Comparison of ENCODE assay signal across 23 cellular contexts in genomic region chr2:10777842-10778723, GRCh38. TPM values are rescaled to one million over a fixed set of nuclear protein-coding genes. Genes with fewer than 3 reads are reported as not detected.
DNase-seq lines count a peak whose midpoint lies in the region; ATAC-seq, FAIRE-seq and TF ChIP-seq lines count a peak whose summit lies in the region.
"Had no signal": no experiment of that assay in that cellular context is flagged by ENCODE, and none has a peak within 500 bp of the region (broad histone marks: within the 10 kb centered on the region; RNA-seq: fewer than 3 reads in every experiment).

No MANE protein-coding gene starts in this region.

- H3K14ac ChIP-seq in neuronal stem cell (ENCODE audit: low read length), result peak overlapping the region; percentile 56

- no peak overlapping the region for H2BK5ac ChIP-seq in neuronal stem cell (ENCODE audit: low read length)

- H3K4me1 ChIP-seq in GM23338 (ENCODE audit: insufficient read depth) (peaks cover 5% of the 10 kb centered on the region; the same call in 1 of the 2 replicates), neuronal stem cell (ENCODE audit: control insufficient read depth in 2 of 2, insufficient read depth in 1 of 2, low read depth in 1 of 2, low read length in 2 of 2) (peaks cover 0 to 13% of the 10 kb centered on the region in 2 donors)
- no peaks in the 10 kb centered on the region for H3K4me1 ChIP-seq in CD8-positive, alpha-beta T cell (ENCODE audit: insufficient read depth, low read length)

- H3K27ac ChIP-seq in GM23338 (ENCODE audit: low read depth) (0 out of 2 replicates have a peak overlapping the region, but pooled peaks have one; percentile 59), neuronal stem cell (replicated peaks; ENCODE audit: low read length) (no peak overlapping the region), coronary artery (no peak overlapping the region)
- H3K27ac ChIP-seq in CD8-positive, alpha-beta T cell (ENCODE audit: low read depth, low read length), result no peak overlapping the region
- H3K27ac ChIP-seq: neutrophil, PC-9 had no signal

- H4K8ac ChIP-seq in neuronal stem cell (ENCODE audit: low read depth, low read length), result no peak overlapping the region

- ATAC-seq in GM23338, result no peak
- ATAC-seq in left ventricle myocardium superior, result peak; percentile 53
- no peak for ATAC-seq in CD8-positive, alpha-beta T cell
- ATAC-seq: mucosa of descending colon had no signal

- peaks cover 18% of the 10 kb centered on the region for H4K20me1 ChIP-seq in GM23338 (replicated peaks; ENCODE audit: insufficient read depth)

- H3K9me2 ChIP-seq in GM23338 (ENCODE audit: insufficient read depth), result no peaks in the 10 kb centered on the region

- in situ Hi-C loops in ACHN (cut with HindIII; ENCODE audit: low pct_ligation_motif_present, low pct_unique_long_range_greater_than_20kb, low sequenced_read_pairs), result no loop called here

- H3K4me1 Mint-ChIP-seq in GM23338, result peaks cover 4% of the 10 kb centered on the region; the same call in 2 of the 3 replicates
- H3K4me1 Mint-ChIP-seq in CD8-positive, alpha-beta T cell (ENCODE audit: low read depth), result no peaks in the 10 kb centered on the region
- H3K4me1 Mint-ChIP-seq: activated naive CD4-positive, alpha-beta T cell treated with anti-CD3 and anti-CD28 coated beads, Interleukin-2, amount 10 ng/mL, durations not matched to agents 7 days and 5 days had no signal

- intact Hi-C loops in left ventricle myocardium superior (cut with micrococcal nuclease), result no loop called here
- intact Hi-C loops in CD8-positive, alpha-beta T cell (cut with DNase I, micrococcal nuclease), result no loop called here

- no peaks in the 10 kb centered on the region; the same call in 1 of the 2 replicates for H3K79me2 ChIP-seq in GM23338 (replicated peaks; ENCODE audit: insufficient read depth)

- no peaks in the 10 kb centered on the region for H3K27me3 ChIP-seq in GM23338 (ENCODE audit: insufficient read depth)
- H3K27me3 ChIP-seq in neuronal stem cell (ENCODE audit: control insufficient read depth in 3 of 3, insufficient read depth in 3 of 3, low read depth in 1 of 3, low read length in 3 of 3), result no peaks in the 10 kb centered on the region
- H3K27me3 ChIP-seq in CD8-positive, alpha-beta T cell (ENCODE audit: insufficient read depth, low read length), result no peaks in the 10 kb centered on the region
- H3K27me3 ChIP-seq: neutrophil had no signal

- peak overlapping the region; percentile 31 for H3K23ac ChIP-seq in neuronal stem cell (ENCODE audit: low read depth, low read length, poor library complexity)

- no peak overlapping the region for H3K4me2 ChIP-seq in GM23338
- no peak overlapping the region for H3K4me2 ChIP-seq in neuronal stem cell (ENCODE audit: insufficient read depth, low read length, poor library complexity, severe bottlenecking)
- H3K4me2 ChIP-seq: PC-9 had no signal

- peaks cover 36% of the 10 kb centered on the region for H3K36me3 Mint-ChIP-seq in GM23338 (ENCODE audit: low read depth)
- H3K36me3 Mint-ChIP-seq in CD8-positive, alpha-beta T cell, result peaks cover 38% of the 10 kb centered on the region

- H3K4me3 Mint-ChIP-seq in GM23338, result no peak overlapping the region
- H3K4me3 Mint-ChIP-seq in CD8-positive, alpha-beta T cell, result no peak overlapping the region
- H3K4me3 Mint-ChIP-seq: activated naive CD4-positive, alpha-beta T cell treated with anti-CD3 and anti-CD28 coated beads, Interleukin-2, amount 10 ng/mL, durations not matched to agents 7 days and 5 days; CD4-positive, alpha-beta T cell; H9 had no signal

- H2BK120ac ChIP-seq in neuronal stem cell (ENCODE audit: low read depth, low read length), result no peak overlapping the region

- no peak overlapping the region for H2AK5ac ChIP-seq in neuronal stem cell (ENCODE audit: low read depth, low read length)

- H2AFZ ChIP-seq in GM23338 (no peak overlapping the region), neuronal stem cell (ENCODE audit: low read length) (no peak overlapping the region)
- H2AFZ ChIP-seq: PC-9 had no signal

- H2BK12ac ChIP-seq in neuronal stem cell (ENCODE audit: low read length), result no peak overlapping the region

- TF ChIP-seq CTCF in GM23338 (conservative IDR thresholded peaks at IDR 0.05; ENCODE audit: low read depth in 2 of 2) (no peak), coronary artery (IDR thresholded peaks at IDR 0.05) (no peak)
- TF ChIP-seq CTCF in CD8-positive, alpha-beta T cell (IDR thresholded peaks at IDR 0.05), result no peak

- H3K79me1 ChIP-seq in neuronal stem cell (ENCODE audit: low read depth, low read length), result peaks cover 11% of the 10 kb centered on the region

- DNase-seq in ACHN (peak; percentile 63), GM23338 (ENCODE audit: low spot score) (no peak), left ventricle myocardium superior (no peak), neuronal stem cell (ENCODE audit: low spot score) (no peak), coronary artery (ENCODE audit: low spot score) (no peak), HTR-8/SVneo (ENCODE audit: insufficient read length, low spot score) (no peak), AG20443 (ENCODE audit: low spot score) (no peak)
- DNase-seq in CD8-positive, alpha-beta T cell, result no peak
- DNase-seq: activated CD4-positive, alpha-beta T cell treated with anti-CD3 and anti-CD28 coated beads, Interleukin-2, amount 50 U/mL, for 4 hours; activated naive CD4-positive, alpha-beta T cell treated with anti-CD3 and anti-CD28 coated beads, Interleukin-2, amount 10 ng/mL, durations not matched to agents 7 days and 5 days; CD4-positive, alpha-beta T cell; DMS53; foreskin melanocyte; H9; mucosa of descending colon; MV-4-11; NCI-H1694; NCI-H82; PC-9 had no signal

- POLR2A ChIA-PET in CD8-positive, alpha-beta T cell (lab: Charles Lee), result no interaction called here

- no peak overlapping the region for H3K27ac Mint-ChIP-seq in GM23338
- H3K27ac Mint-ChIP-seq in CD8-positive, alpha-beta T cell, result no peak overlapping the region
- H3K27ac Mint-ChIP-seq: CD4-positive, alpha-beta T cell had no signal

- H3K9me3 Mint-ChIP-seq in GM23338, result no peaks in the 10 kb centered on the region
- no peaks in the 10 kb centered on the region for H3K9me3 Mint-ChIP-seq in CD8-positive, alpha-beta T cell
- H3K9me3 Mint-ChIP-seq: activated naive CD4-positive, alpha-beta T cell treated with anti-CD3 and anti-CD28 coated beads, Interleukin-2, amount 10 ng/mL, durations not matched to agents 7 days and 5 days; CD4-positive, alpha-beta T cell; H9 had no signal

- no peak overlapping the region for H2BK15ac ChIP-seq in neuronal stem cell (ENCODE audit: low read length)

- no CpG with 5 or more reads among the region's 27 CpGs for WGBS in neuronal stem cell (ENCODE audit: extremely low coverage in 2 of 2, insufficient read length in 2 of 2, insufficient replicate concordance in 1 of 2), 2 donors

- H4K91ac ChIP-seq in neuronal stem cell (ENCODE audit: low read depth, low read length, poor library complexity), result no peak overlapping the region

- 0 out of 2 replicates have a peak, but pooled peaks cover 4% of the 10 kb centered on the region for H3F3A ChIP-seq in GM23338 (replicated peaks; ENCODE audit: low read depth)

- CTCF ChIA-PET in CD8-positive, alpha-beta T cell (lab: Charles Lee), result interaction anchor here (1.1 kb wide), 1 partner anchor 55 kb away, joined by 3 read pairs; no protein-coding TSS in a partner anchor

- no peak for FAIRE-seq in HTR-8/SVneo (lab: Jason Lieb, UNC)
- FAIRE-seq: GM12892 had no signal

- peaks cover 17% of the 10 kb centered on the region for H3K36me3 ChIP-seq in GM23338 (ENCODE audit: insufficient read depth)
- H3K36me3 ChIP-seq in neuronal stem cell (replicated peaks in 1 of 2; ENCODE audit: control insufficient read depth in 2 of 2, insufficient read depth in 2 of 2, low read length in 2 of 2), result peaks cover 17 to 45% of the 10 kb centered on the region in 2 donors
- H3K36me3 ChIP-seq in CD8-positive, alpha-beta T cell (ENCODE audit: insufficient read depth, low read length), result peaks cover 7% of the 10 kb centered on the region

- no peak overlapping the region for H3K9ac ChIP-seq in neuronal stem cell (ENCODE audit: low read depth, low read length, poor library complexity)

- H3K4ac ChIP-seq in neuronal stem cell (ENCODE audit: low read length), result no peak overlapping the region

- H3K27me3 Mint-ChIP-seq in GM23338 (ENCODE audit: insufficient read depth, low read depth, poor library complexity), result peaks cover 5% of the 10 kb centered on the region
- no peaks in the 10 kb centered on the region for H3K27me3 Mint-ChIP-seq in CD8-positive, alpha-beta T cell (ENCODE audit: low read depth)
- H3K27me3 Mint-ChIP-seq: activated naive CD4-positive, alpha-beta T cell treated with anti-CD3 and anti-CD28 coated beads, Interleukin-2, amount 10 ng/mL, durations not matched to agents 7 days and 5 days; CD4-positive, alpha-beta T cell had no signal

- H3K4me3 ChIP-seq in GM23338 (no peak overlapping the region), neuronal stem cell (ENCODE audit: low read length in 2 of 2) (no peak overlapping the region), coronary artery (no peak overlapping the region)
- no peak overlapping the region for H3K4me3 ChIP-seq in CD8-positive, alpha-beta T cell (ENCODE audit: low read depth, low read length)
- H3K4me3 ChIP-seq: mucosa of descending colon, PC-9 had no signal

- H3K9me3 ChIP-seq in neuronal stem cell (replicated peaks in 1 of 2; ENCODE audit: control insufficient read depth in 2 of 2, insufficient read depth in 1 of 2, low read depth in 1 of 2, low read length in 2 of 2), result no peaks in the 10 kb centered on the region
- no peaks in the 10 kb centered on the region for H3K9me3 ChIP-seq in CD8-positive, alpha-beta T cell (ENCODE audit: low read length)
- H3K9me3 ChIP-seq: mucosa of descending colon, neutrophil had no signal

- peak overlapping the region; percentile 13 for H3K18ac ChIP-seq in neuronal stem cell (ENCODE audit: low read length)

TF ChIP-seq in GM23338, 12 proteins besides CTCF, POLR2A, EP300 and RAD21 (continues in another document):
- TF ChIP-seq NANOG (IDR thresholded peaks at IDR 0.05; ENCODE audit: borderline replicate concordance), result no peak
- no peak for TF ChIP-seq JUNB (IDR thresholded peaks at IDR 0.05; ENCODE audit: unreplicated experiment)

RNA-seq across cellular contexts. Expression of gene PDIA6, which starts 34.5 kb away (rescaled TPM):
- 374 and 382 TPM in 2 replicates for total RNA-seq in GM23338 (2014; rRNA removed; shearing (Covaris generic))
- polyA plus RNA-seq in GM23338 (2016; fragmentation: Nextera tagmentation; extraction: Ambion mirVana), result 284 and 331 TPM in 2 replicates
- total RNA-seq in left ventricle myocardium superior, result 119 TPM
- polyA plus RNA-seq in neuronal stem cell (2013, experiment 1 of 2), result 174 TPM
- polyA plus RNA-seq in neuronal stem cell (2013, experiment 2 of 2), result 169 TPM
- total RNA-seq in CD8-positive, alpha-beta T cell, result 10 to 100 TPM; 24.4 to 24.8 TPM

RNA-seq across cellular contexts. Expression of gene ATP6V1C2, which starts 56.7 kb away (rescaled TPM):
- total RNA-seq in GM23338 (2014; rRNA removed; shearing (Covaris generic)), result 0.14 and 0.35 TPM in 2 replicates
- 1.5 and 2.1 TPM in 2 replicates for polyA plus RNA-seq in GM23338 (2016; fragmentation: Nextera tagmentation; extraction: Ambion mirVana)
- total RNA-seq in left ventricle myocardium superior, result 2.7 TPM
- polyA plus RNA-seq in neuronal stem cell (2013, experiment 1 of 2), result 0.15 TPM
- polyA plus RNA-seq in neuronal stem cell (2013, experiment 2 of 2), result 0.21 TPM
- total RNA-seq in CD8-positive, alpha-beta T cell, result not detected
- total RNA-seq: CD4-positive, alpha-beta T cell; epithelial cell of proximal tubule; PC-9; T-helper 2 cell treated with Interferon-gamma antibody and Interleukin-4, amounts not matched to agents 100 ng/mL and 5 ng/mL, for 36 hours had no signal
